Comparison of ENCODE assay signal across 1 cellular context in genomic region chr9:136346927-136347465, GRCh38.
TF ChIP-seq lines count a peak whose summit lies in the region.

No MANE protein-coding gene starts in this region.

TF ChIP-seq in H1, 55 proteins besides CTCF, POLR2A, EP300 and RAD21:
- TF ChIP-seq E2F6 (IDR thresholded peaks at IDR 0.05), result no peak
- no peak for TF ChIP-seq KDM4A (IDR thresholded peaks at IDR 0.05; ENCODE audit: low read depth, low read length, severe bottlenecking)
- no peak for TF ChIP-seq TCF12 (IDR thresholded peaks at IDR 0.05; ENCODE audit: low read depth, low read length)
- no peak for TF ChIP-seq PHF8 (conservative IDR thresholded peaks at IDR 0.05; ENCODE audit: low read depth, low read length)
